Comparison of ENCODE assay signal across 13 cellular contexts in the genomic region with DNA sequence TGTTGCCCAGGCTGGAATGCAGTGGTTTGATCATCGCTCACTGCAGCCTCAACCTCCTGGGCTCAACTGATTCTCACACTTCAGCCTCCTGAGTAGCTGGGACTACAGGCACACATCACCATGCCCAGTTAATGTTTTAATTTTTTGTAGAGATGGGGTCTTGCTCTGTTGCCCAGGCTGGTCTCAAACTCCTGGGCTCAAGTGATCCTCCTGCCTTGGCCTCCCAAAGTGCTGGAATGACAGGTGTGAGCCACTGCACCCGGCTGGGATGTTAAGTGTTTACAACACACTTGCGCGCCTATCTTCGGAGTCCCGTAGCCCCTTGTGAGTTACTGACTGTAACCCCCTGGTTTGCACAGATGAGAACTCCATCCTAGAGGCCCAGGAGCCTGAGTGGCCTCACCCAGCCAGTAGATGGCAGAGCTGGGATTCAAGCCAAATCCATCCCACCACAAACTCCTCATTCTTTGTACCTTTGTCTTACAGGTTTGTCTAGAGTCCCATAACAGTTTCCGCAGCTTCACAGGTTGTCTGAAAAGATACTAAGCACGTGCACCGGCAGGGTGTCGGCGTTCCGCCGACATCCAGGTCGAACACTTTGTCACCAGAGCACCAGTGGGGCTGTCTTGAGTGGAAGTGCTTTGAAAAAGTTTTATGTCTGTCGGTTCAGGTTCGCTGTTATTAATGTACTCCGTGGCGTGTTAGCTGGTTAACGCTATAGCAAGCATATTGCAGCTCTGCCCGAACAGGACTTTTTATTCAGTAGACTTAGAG. TPM values are rescaled to one million over a fixed set of nuclear protein-coding genes. Genes with fewer than 3 reads are reported as not detected.
DNase-seq lines count a peak whose midpoint lies in the region; ATAC-seq and TF ChIP-seq lines count a peak whose summit lies in the region.
"Had no signal": no experiment of that assay in that cellular context is flagged by ENCODE, and none has a peak within 500 bp of the region (broad histone marks: within the 10 kb centered on the region; RNA-seq: fewer than 3 reads in every experiment).

No MANE protein-coding gene starts in this region.

- no peak overlapping the region for H4K8ac ChIP-seq in trophoblast cell (ENCODE audit: low read depth, low read length)

- peak overlapping the region; percentile 12 for H3K27ac Mint-ChIP-seq in activated B cell treated with CpG ODN at 0.5 μM for 24 hours

- H3K9me3 Mint-ChIP-seq in activated B cell treated with CpG ODN at 0.5 μM for 24 hours, result no peaks in the 10 kb centered on the region

- no peak overlapping the region for H3K4me2 ChIP-seq in trophoblast cell (ENCODE audit: low read length)

- H3K36me3 ChIP-seq in trophoblast cell (ENCODE audit: control insufficient read depth in 1 of 2, insufficient read depth in 2 of 2, low read length in 2 of 2), result no peaks in the 10 kb centered on the region
- H3K36me3 ChIP-seq in gastroesophageal sphincter, result no peaks in the 10 kb centered on the region
- H3K36me3 ChIP-seq: lower lobe of right lung had no signal

- CTCF ChIA-PET in activated B cell treated with CpG ODN at 0.5 μM for 24 hours (lab: Charles Lee), result interaction anchor here (0.9 to 2.3 kb wide), 8 partner anchors 9 to 188 kb away, joined by 3 to 9 read pairs (median 5); no protein-coding TSS in a partner anchor

- no peaks in the 10 kb centered on the region for H3K27me3 ChIP-seq in trophoblast cell (ENCODE audit: insufficient read depth, low read length)
- H3K27me3 ChIP-seq in gastroesophageal sphincter, result peaks cover 59% of the 10 kb centered on the region

- H3K9me3 ChIP-seq in trophoblast cell (ENCODE audit: insufficient read depth, low read depth, low read length) (peaks cover 4% of the 10 kb centered on the region), gastroesophageal sphincter (no peaks in the 10 kb centered on the region)
- H3K9me3 ChIP-seq: lower lobe of right lung had no signal

- H2AK5ac ChIP-seq in trophoblast cell (ENCODE audit: low read length), result no peak overlapping the region

- H3K4me3 Mint-ChIP-seq in activated B cell treated with CpG ODN at 0.5 μM for 24 hours, result no peak overlapping the region
- H3K4me3 Mint-ChIP-seq: CD4-positive, CD25-positive, alpha-beta regulatory T cell had no signal

- intact Hi-C loops in activated B cell treated with CpG ODN at 0.5 μM for 24 hours (cut with micrococcal nuclease), result loop anchor here (1.0 to 2.0 kb wide), 3 partner anchors 16 to 162 kb away; no protein-coding TSS in a partner anchor

- no peak overlapping the region for H3K18ac ChIP-seq in trophoblast cell (ENCODE audit: low read length)

- no peak overlapping the region for H3K4ac ChIP-seq in trophoblast cell (ENCODE audit: low read depth, low read length)

- H3K27me3 Mint-ChIP-seq in activated B cell treated with CpG ODN at 0.5 μM for 24 hours, result no peaks in the 10 kb centered on the region
- H3K27me3 Mint-ChIP-seq: CD4-positive, CD25-positive, alpha-beta regulatory T cell had no signal

- H3K79me1 ChIP-seq in trophoblast cell (ENCODE audit: low read length), result no peaks in the 10 kb centered on the region

- no peak overlapping the region for H2BK12ac ChIP-seq in trophoblast cell (ENCODE audit: low read length)

- no peak overlapping the region for H2BK5ac ChIP-seq in trophoblast cell (ENCODE audit: low read depth, low read length, poor library complexity)

- H4K91ac ChIP-seq in trophoblast cell (ENCODE audit: low read depth, low read length), result no peak overlapping the region

- peak; percentile 37 for DNase-seq in activated CD4-positive, alpha-beta T cell treated with anti-CD3 and anti-CD28 coated beads for 48 hours
- DNase-seq in activated CD4-positive, alpha-beta T cell treated with anti-CD3 and anti-CD28 coated beads, Interleukin-2, amount 50 U/mL, for 1 hour, result no peak
- DNase-seq in HT1080 (ENCODE audit: low read depth), result peak; percentile 18
- DNase-seq in activated B cell treated with CpG ODN at 0.5 μM for 24 hours, result no peak
- DNase-seq in trophoblast cell, result peak; percentile 48 to 76
- no peak for DNase-seq in NCI-H1930 (lab: John Stamatoyannopoulos, UW)
- DNase-seq in occipital lobe (lab: John Stamatoyannopoulos, UW), result no peak
- DNase-seq: activated CD8-positive, alpha-beta memory T cell treated with anti-CD3 and anti-CD28 coated beads, Interleukin-2, amount 50 U/mL, for 48 hours; CD4-positive, CD25-positive, alpha-beta regulatory T cell; effector CD4-positive, alpha-beta T cell; lower lobe of right lung; NCI-H774 had no signal

- TF ChIP-seq POLR2A in gastroesophageal sphincter (IDR thresholded peaks at IDR 0.05), result no peak

- no peak overlapping the region for H4K12ac ChIP-seq in trophoblast cell (ENCODE audit: low read depth, low read length)

- ATAC-seq in activated B cell treated with CpG ODN at 0.5 μM for 24 hours (ENCODE audit: low read depth), result peak; percentile 60
- ATAC-seq in gastroesophageal sphincter, result no peak
- ATAC-seq: lower lobe of right lung had no signal

- no CpG with 5 or more reads among the region's 20 CpGs for WGBS in trophoblast cell (ENCODE audit: extremely low coverage, insufficient coverage, insufficient read length)
- WGBS in gastroesophageal sphincter (ENCODE audit: low coverage in 1 of 2), 2 donors, result 80 to 84% methylated on average over 13 of the region's 20 CpGs

- H3K4me1 Mint-ChIP-seq in activated B cell treated with CpG ODN at 0.5 μM for 24 hours, result peaks cover 56% of the 10 kb centered on the region

- H3K36me3 Mint-ChIP-seq in activated B cell treated with CpG ODN at 0.5 μM for 24 hours (ENCODE audit: low read depth), result no peaks in the 10 kb centered on the region
- H3K36me3 Mint-ChIP-seq: CD4-positive, CD25-positive, alpha-beta regulatory T cell had no signal

- H3K4me3 ChIP-seq in trophoblast cell (ENCODE audit: low read depth, low read length) (no peak overlapping the region), gastroesophageal sphincter (no peak overlapping the region)
- H3K4me3 ChIP-seq: lower lobe of right lung had no signal

- H3K27ac ChIP-seq in trophoblast cell (ENCODE audit: low read depth, low read length), result no peak overlapping the region
- H3K27ac ChIP-seq in gastroesophageal sphincter, result no peak overlapping the region
- H3K27ac ChIP-seq: lower lobe of right lung had no signal

- POLR2A ChIA-PET in activated B cell treated with CpG ODN at 0.5 μM for 24 hours (lab: Charles Lee), result interaction anchor here (0.7 to 1.8 kb wide), 8 partner anchors 10 to 161 kb away, joined by 3 to 6 read pairs (median 3); partner anchors contain the start of gene FFAR1

- H3K23ac ChIP-seq in trophoblast cell (ENCODE audit: low read length), result no peak overlapping the region

- TF ChIP-seq CTCF in activated B cell treated with CpG ODN at 0.5 μM for 24 hours (IDR thresholded peaks at IDR 0.05) (no peak), gastroesophageal sphincter (IDR thresholded peaks at IDR 0.05) (no peak)

- peaks cover 6 to 13% of the 10 kb centered on the region in 2 experiments for H3K4me1 ChIP-seq in trophoblast cell (ENCODE audit: control insufficient read depth in 1 of 2, insufficient read depth in 2 of 2, low read length in 2 of 2)
- no peaks in the 10 kb centered on the region for H3K4me1 ChIP-seq in gastroesophageal sphincter
- H3K4me1 ChIP-seq: lower lobe of right lung had no signal

- no peaks in the 10 kb centered on the region for H3K79me2 ChIP-seq in trophoblast cell (ENCODE audit: control insufficient read depth, insufficient read depth, low read length, poor library complexity)

- no peak for TF ChIP-seq EP300 in gastroesophageal sphincter (IDR thresholded peaks at IDR 0.05)

- H3K14ac ChIP-seq in trophoblast cell (ENCODE audit: low read length), result no peak overlapping the region

- no peak overlapping the region for H2AFZ ChIP-seq in trophoblast cell (ENCODE audit: insufficient read depth, low read length, poor library complexity)

- H3K9ac ChIP-seq in trophoblast cell (ENCODE audit: low read length), result no peak overlapping the region

- H2BK120ac ChIP-seq in trophoblast cell (ENCODE audit: insufficient read depth, low read length, poor library complexity), result no peak overlapping the region

RNA-seq across cellular contexts. Expression of gene MAG, which starts 14.7 kb away (rescaled TPM):
- total RNA-seq in HT1080 (2014; rRNA removed; shearing (Covaris generic)), result not detected in 2 replicates
- not detected in 2 replicates for polyA plus RNA-seq in HT1080 (2015; cell fraction: cytosol; rRNA removed)
- polyA plus RNA-seq in HT1080 (2015; cell fraction: nucleus; rRNA removed), result not detected in 2 replicates
- total RNA-seq in activated B cell treated with CpG ODN at 0.5 μM for 24 hours, result 0.22 and 0.31 TPM in 2 replicates
- polyA plus RNA-seq in trophoblast cell (2013), result 0.17 and 0.49 TPM in 2 replicates
- total RNA-seq in gastroesophageal sphincter, result under 1 TPM in 1 of 4 donors, not detected in 3; 0.40 TPM
- total RNA-seq in occipital lobe, result 0.47 TPM
- total RNA-seq: CD4-positive, CD25-positive, alpha-beta regulatory T cell; lower lobe of right lung had no signal

RNA-seq across cellular contexts. Expression of gene CD22, which starts 22.3 kb away (rescaled TPM):
- 23.2 and 27.6 TPM in 2 replicates for total RNA-seq in HT1080 (2014; rRNA removed; shearing (Covaris generic))
- 23.2 and 24.9 TPM in 2 replicates for polyA plus RNA-seq in HT1080 (2015; cell fraction: cytosol; rRNA removed)
- polyA plus RNA-seq in HT1080 (2015; cell fraction: nucleus; rRNA removed), result 60.0 and 64.7 TPM in 2 replicates
- total RNA-seq in activated B cell treated with CpG ODN at 0.5 μM for 24 hours, result 920 and 1,096 TPM in 2 replicates
- polyA plus RNA-seq in trophoblast cell (2013), result 0.52 and 0.54 TPM in 2 replicates
- total RNA-seq in gastroesophageal sphincter, result 1 to 10 TPM; 2.7 to 5.6 (median 4.9) TPM
- not detected for total RNA-seq in occipital lobe

RNA-seq across cellular contexts. Expression of gene HAMP, which starts 24.3 kb away (rescaled TPM):
- total RNA-seq in HT1080 (2014; rRNA removed; shearing (Covaris generic)), result not detected in 2 replicates
- polyA plus RNA-seq in HT1080 (2015; cell fraction: cytosol; rRNA removed), result not detected in 2 replicates
- not detected in 2 replicates for polyA plus RNA-seq in HT1080 (2015; cell fraction: nucleus; rRNA removed)
- 1.3 and 2.2 TPM in 2 replicates for total RNA-seq in activated B cell treated with CpG ODN at 0.5 μM for 24 hours
- 0.08 TPM in 1 of 2 replicates, not detected in the other for polyA plus RNA-seq in trophoblast cell (2013)
- not detected for total RNA-seq in gastroesophageal sphincter
- not detected for total RNA-seq in occipital lobe
- total RNA-seq: lower lobe of right lung had no signal
- polyA plus RNA-seq: CD4-positive, CD25-positive, alpha-beta regulatory T cell had no signal

RNA-seq across cellular contexts. Expression of gene USF2, which starts 37.9 kb away (rescaled TPM):
- total RNA-seq in HT1080 (2014; rRNA removed; shearing (Covaris generic)), result 106 and 129 TPM in 2 replicates
- 102 and 106 TPM in 2 replicates for polyA plus RNA-seq in HT1080 (2015; cell fraction: cytosol; rRNA removed)
- 68.1 and 82.6 TPM in 2 replicates for polyA plus RNA-seq in HT1080 (2015; cell fraction: nucleus; rRNA removed)
- 233 and 236 TPM in 2 replicates for total RNA-seq in activated B cell treated with CpG ODN at 0.5 μM for 24 hours
- polyA plus RNA-seq in trophoblast cell (2013), result 75.6 and 76.3 TPM in 2 replicates
- 100 to 1,000 TPM in 1 of 4 donors, 10 to 100 TPM in 3; 75.1 to 137 (median 93.0) TPM for total RNA-seq in gastroesophageal sphincter
- 36.0 TPM for total RNA-seq in occipital lobe

RNA-seq across cellular contexts. Expression of gene FFAR1, which starts 41.0 kb away (rescaled TPM):
- 0.06 TPM in 1 of 2 replicates, not detected in the other for total RNA-seq in HT1080 (2014; rRNA removed; shearing (Covaris generic))
- 0.05 TPM in 1 of 2 replicates, not detected in the other for polyA plus RNA-seq in HT1080 (2015; cell fraction: cytosol; rRNA removed)
- 0.11 TPM in 1 of 2 replicates, not detected in the other for polyA plus RNA-seq in HT1080 (2015; cell fraction: nucleus; rRNA removed)
- total RNA-seq in activated B cell treated with CpG ODN at 0.5 μM for 24 hours, result 5.1 and 6.0 TPM in 2 replicates
- 0.01 and 0.03 TPM in 2 replicates for polyA plus RNA-seq in trophoblast cell (2013)
- not detected for total RNA-seq in gastroesophageal sphincter
- total RNA-seq in occipital lobe, result not detected
- total RNA-seq: CD4-positive, CD25-positive, alpha-beta regulatory T cell; lower lobe of right lung had no signal
- polyA plus RNA-seq: CD4-positive, CD25-positive, alpha-beta regulatory T cell had no signal

Comparison
In these comparisons a context has a peak if more than half of its experiments do, and no peak if none do; other contexts are left out.
1. DNase-seq: peak in activated CD4-positive, alpha-beta T cell treated with anti-CD3 and anti-CD28 coated beads for 48 hours (single experiment), HT1080 (single experiment) and trophoblast cell (2 of 2); none in activated CD4-positive, alpha-beta T cell treated with anti-CD3 and anti-CD28 coated beads, Interleukin-2, amount 50 U/mL, for 1 hour (single experiment), activated B cell treated with CpG ODN at 0.5 μM for 24 hours (single experiment), NCI-H1930 (0 of 2) and occipital lobe (single experiment).
2. RNA of gene CD22, which starts 22.3 kb away (total RNA-seq): 920 to 1,096 TPM in activated B cell treated with CpG ODN at 0.5 μM for 24 hours; 23.2 to 27.6 TPM in HT1080, 2.7 to 5.6 TPM in gastroesophageal sphincter and not detected in occipital lobe (single experiment); every median in the first group is over 10 times any median in the second.